In the genomic region with DNA sequence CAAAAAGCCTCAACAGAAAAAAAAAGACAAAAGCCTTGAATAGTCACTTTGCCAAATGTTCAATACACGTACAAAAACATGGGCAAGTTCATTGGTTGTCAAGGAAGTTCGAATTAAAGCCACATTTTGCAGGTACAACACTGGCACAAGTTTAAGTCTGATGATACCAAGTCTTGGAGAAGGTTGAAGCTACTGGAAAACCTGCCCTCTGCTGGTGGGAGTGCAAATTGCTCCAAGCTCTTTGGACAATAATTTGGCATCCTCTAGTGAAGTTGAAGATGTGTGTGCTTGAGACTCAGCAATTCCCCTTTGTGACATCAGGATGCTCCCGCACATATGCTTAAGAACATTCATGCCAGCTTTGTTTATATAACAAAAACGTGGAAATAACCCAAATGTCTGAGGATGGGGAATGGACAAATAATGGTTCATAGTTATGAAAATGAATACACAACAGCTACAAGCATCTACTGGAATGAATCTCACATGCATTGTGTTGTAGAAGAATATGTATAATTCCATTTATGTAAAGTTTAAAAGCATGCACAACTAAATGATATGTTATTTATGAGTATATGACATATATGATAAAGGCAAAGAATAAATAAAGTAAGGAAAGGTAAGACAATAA, we compare ENCODE assay signal across 8 cellular contexts.
DNase-seq lines count a peak whose midpoint lies in the region; ATAC-seq and TF ChIP-seq lines count a peak whose summit lies in the region.

No MANE protein-coding gene starts in this region.

- TF ChIP-seq POLR2A in esophagus muscularis mucosa (IDR thresholded peaks at IDR 0.05; ENCODE audit: low read depth) (no peak), uterus (IDR thresholded peaks at IDR 0.05) (no peak)

- no peaks in the 10 kb centered on the region for H3K9me3 Mint-ChIP-seq in CD4-positive, alpha-beta memory T cell

- peak; percentile 14 to 42 (median 33) for DNase-seq in CD4-positive, alpha-beta memory T cell
- DNase-seq in GM20000 (ENCODE audit: low spot score) = peak; percentile 26
- DNase-seq in NCI-H748 (lab: John Stamatoyannopoulos, UW; ENCODE audit: unreplicated experiment) = peak; percentile 40
- DNase-seq in activated CD8-positive, alpha-beta memory T cell treated with anti-CD3 and anti-CD28 coated beads for 24 hours = peak; percentile 75
- no peak for DNase-seq in esophagus muscularis mucosa (ENCODE audit: extremely low spot score)
- DNase-seq in omental fat pad (ENCODE audit: low spot score) = peak; percentile 30
- DNase-seq in uterus = peak in 1 of 2 donors; percentile 16

- CTCF ChIA-PET in CD4-positive, alpha-beta memory T cell (lab: Charles Lee; ENCODE audit: partially characterized antibody) = interaction anchor here (0.7 to 3.7 kb wide), 11 partner anchors 9 to 651 kb away, joined by 3 to 26 read pairs (median 4); no protein-coding TSS in a partner anchor

- intact Hi-C loops in CD4-positive, alpha-beta memory T cell (cut with micrococcal nuclease) = loop anchor here (2.0 to 5.0 kb wide), 2 partner anchors 405 to 464 kb away; a partner anchor contains a TSS
- intact Hi-C loops in esophagus muscularis mucosa (cut with DNase I) = no loop called here
- intact Hi-C loops in uterus (cut with DNase I; ENCODE audit: low total_unique reads) = no loop called here

- H3K4me1 ChIP-seq in CD4-positive, alpha-beta memory T cell (ENCODE audit: insufficient read depth, low read length) = no peaks in the 10 kb centered on the region
- H3K4me1 ChIP-seq in esophagus muscularis mucosa (no peaks in the 10 kb centered on the region), uterus (no peaks in the 10 kb centered on the region)

- no peak for TF ChIP-seq EP300 in esophagus muscularis mucosa (IDR thresholded peaks at IDR 0.05)

- H3K27me3 Mint-ChIP-seq in CD4-positive, alpha-beta memory T cell = peaks cover 4 to 7% of the 10 kb centered on the region in 2 donors

- no peaks in the 10 kb centered on the region for H3K27me3 ChIP-seq in CD4-positive, alpha-beta memory T cell (ENCODE audit: insufficient read depth, low read length)
- H3K27me3 ChIP-seq in esophagus muscularis mucosa = peaks cover 0 to 5% (median 0%) of the 10 kb centered on the region in 4 donors
- no peaks in the 10 kb centered on the region for H3K27me3 ChIP-seq in uterus

- H3K27ac Mint-ChIP-seq in CD4-positive, alpha-beta memory T cell = no peak overlapping the region

- 6% methylated on average over 4 of the region's 4 CpGs for WGBS in esophagus muscularis mucosa

- no peaks in the 10 kb centered on the region for H3K9me3 ChIP-seq in CD4-positive, alpha-beta memory T cell (ENCODE audit: control insufficient read depth in 1 of 2, low read length in 2 of 2)
- H3K9me3 ChIP-seq in esophagus muscularis mucosa (no peaks in the 10 kb centered on the region), uterus (no peaks in the 10 kb centered on the region)

- no peak for ATAC-seq in omental fat pad (ENCODE audit: low FRiP score)
- ATAC-seq in HG03342 (IDR thresholded peaks at IDR 0.05; ENCODE audit: unreplicated experiment) = no peak

- H3K27ac ChIP-seq in CD4-positive, alpha-beta memory T cell (ENCODE audit: low read depth, low read length) = no peak overlapping the region
- H3K27ac ChIP-seq in esophagus muscularis mucosa (replicated peaks in 1 of 4) = no peak overlapping the region
- no peak overlapping the region for H3K27ac ChIP-seq in uterus

- H3K4me3 Mint-ChIP-seq in CD4-positive, alpha-beta memory T cell = no peak overlapping the region

- no peak overlapping the region for H3K4me3 ChIP-seq in CD4-positive, alpha-beta memory T cell (ENCODE audit: low read length in 2 of 2)
- no peak overlapping the region for H3K4me3 ChIP-seq in esophagus muscularis mucosa
- no peak overlapping the region for H3K4me3 ChIP-seq in uterus

- TF ChIP-seq CTCF in GM20000 (IDR thresholded peaks at IDR 0.05; ENCODE audit: extremely low read depth, missing control alignments) (peak; percentile 88), esophagus muscularis mucosa (IDR thresholded peaks at IDR 0.05) (peak; percentile 33 to 66 (median 43)), omental fat pad (IDR thresholded peaks at IDR 0.05) (no peak), uterus (IDR thresholded peaks at IDR 0.05) (peak; percentile 11 to 32 (median 32))

- H3K4me1 Mint-ChIP-seq in CD4-positive, alpha-beta memory T cell = no peaks in the 10 kb centered on the region

- H3K36me3 ChIP-seq in CD4-positive, alpha-beta memory T cell (ENCODE audit: insufficient read depth, low read length) = no peaks in the 10 kb centered on the region
- H3K36me3 ChIP-seq in esophagus muscularis mucosa (no peaks in the 10 kb centered on the region), uterus (no peaks in the 10 kb centered on the region)

- POLR2A ChIA-PET in CD4-positive, alpha-beta memory T cell (lab: Charles Lee; ENCODE audit: partially characterized antibody) = no interaction called here

- no peaks in the 10 kb centered on the region for H3K36me3 Mint-ChIP-seq in CD4-positive, alpha-beta memory T cell

Comparison
In these comparisons a context has a peak if more than half of its experiments do, and no peak if none do; other contexts are left out.
1. CTCF ChIP-seq: peak in GM20000 (single experiment), esophagus muscularis mucosa (3 of 3) and uterus (4 of 4); none in omental fat pad (0 of 3).